In the genomic region with DNA sequence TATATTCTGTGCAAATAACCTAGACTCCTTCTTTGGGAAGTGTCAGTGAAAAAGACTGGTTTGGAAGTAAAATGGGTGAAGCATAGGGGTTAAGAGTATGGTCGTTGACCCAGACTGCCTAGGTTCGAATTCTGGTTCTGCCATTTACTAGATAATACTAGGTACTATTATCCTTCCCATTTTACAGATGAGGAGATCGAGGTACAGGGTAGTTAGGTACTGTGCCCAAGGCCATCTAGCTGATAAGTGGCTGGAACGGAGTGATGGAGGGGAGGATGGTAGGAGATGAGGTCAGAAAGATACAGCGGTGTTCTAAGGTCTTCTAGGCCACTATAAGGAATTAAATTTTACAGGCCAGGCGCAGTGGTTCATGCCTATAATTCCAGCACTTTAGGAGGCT, we compare ENCODE assay signal across 39 cellular contexts. TPM values are rescaled to one million over a fixed set of nuclear protein-coding genes. Genes with fewer than 3 reads are reported as not detected.
"Had no signal": no experiment of that assay in that cellular context is flagged by ENCODE, and none has a peak within 500 bp of the region (broad histone marks: within the 10 kb centered on the region; RNA-seq: fewer than 3 reads in every experiment).

No MANE protein-coding gene starts in this region.

- ATAC-seq: activated naive CD4-positive, alpha-beta T cell treated with anti-CD3 and anti-CD28 coated beads, Interleukin-2, amount 50 U/mL, for 72 hours; activated naive CD8-positive, alpha-beta T cell treated with anti-CD3 and anti-CD28 coated beads, Interleukin-2, amount 50 U/mL, for 24 hours; activated T-cell treated with anti-CD3 and anti-CD28 coated beads, Interleukin-2, amount 50 U/mL, for 4 hours; activated T-cell treated with anti-CD3 and anti-CD28 coated beads, Interleukin-2, amount 50 U/mL, for 72 hours; activated T-helper 17 cell treated with anti-CD3 and anti-CD28 coated beads, Interleukin-2, amount 50 U/mL, for 72 hours; body of pancreas had no signal

- H3K4me3 ChIP-seq: adrenal gland, ascending aorta, body of pancreas, breast epithelium, cardiac muscle cell had no signal

- FAIRE-seq: astrocyte, bronchial epithelial cell had no signal

- DNase-seq: activated effector memory CD4-positive, alpha-beta T cell treated with anti-CD3 and anti-CD28 coated beads, Interleukin-2, amount 50 U/mL, for 16 hours; activated effector memory CD4-positive, alpha-beta T cell treated with Interleukin-2 at 50 U/mL for 16 hours; activated gamma-delta T cell; activated gamma-delta T cell treated with Interleukin-2 at 50 U/mL for 16 hours; activated naive CD4-positive, alpha-beta T cell; activated naive CD4-positive, alpha-beta T cell treated with anti-CD3 and anti-CD28 coated beads for 36 hours; activated naive CD4-positive, alpha-beta T cell treated with anti-CD3 and anti-CD28 coated beads, Interleukin-2, amount 10 ng/mL, durations not matched to agents 7 days and 5 days; activated naive CD4-positive, alpha-beta T cell treated with anti-CD3 and anti-CD28 coated beads, Interleukin-2, amount 50 U/mL, for 16 hours; activated naive CD4-positive, alpha-beta T cell treated with Interleukin-2 at 50 U/mL for 16 hours; activated naive CD8-positive, alpha-beta T cell treated with anti-CD3 and anti-CD28 coated beads for 36 hours; activated naive CD8-positive, alpha-beta T cell treated with anti-CD3 and anti-CD28 coated beads, Interleukin-2, amount 10 ng/mL, durations not matched to agents 7 days and 5 days; activated naive CD8-positive, alpha-beta T cell treated with anti-CD3 and anti-CD28 coated beads, Interleukin-2, amount 50 U/mL, for 24 hours; activated T-cell treated with anti-CD3 and anti-CD28 coated beads, Interleukin-2, amount 50 U/mL, for 24 hours; activated T-cell treated with anti-CD3 and anti-CD28 coated beads, Interleukin-2, amount 50 U/mL, for 4 hours; activated T-cell treated with anti-CD3 and anti-CD28 coated beads, Interleukin-2, amount 50 U/mL, for 48 hours; activated T-cell treated with anti-CD3 and anti-CD28 coated beads, Interleukin-2, amount 50 U/mL, for 72 hours; adrenal gland; amniotic stem cell; amygdala; anterior cingulate cortex; aorta; body of pancreas; brain microvascular endothelial cell; caudate nucleus; central memory CD4-positive, alpha-beta T cell; cerebellar nuclear complex had no signal

- H3K27ac ChIP-seq: adrenal gland, ascending aorta, body of pancreas, brain microvascular endothelial cell, breast epithelium, cardiac muscle cell had no signal

- H3K9me3 ChIP-seq: adrenal gland, ascending aorta, body of pancreas, breast epithelium had no signal

- H3K4me1 ChIP-seq: adrenal gland, ascending aorta, body of pancreas, breast epithelium had no signal

- H3K36me3 ChIP-seq: adrenal gland, ascending aorta, brain microvascular endothelial cell, breast epithelium, cardiac muscle cell had no signal

- H3K27me3 ChIP-seq: ascending aorta, body of pancreas, brain microvascular endothelial cell, cardiac muscle cell had no signal

RNA-seq across cellular contexts. Expression of a gene that starts 11.1 kb away (rescaled TPM):
- total RNA-seq: activated naive CD4-positive, alpha-beta T cell treated with anti-CD3 and anti-CD28 coated beads for 36 hours; activated naive CD4-positive, alpha-beta T cell treated with anti-CD3 and anti-CD28 coated beads, Interleukin-2, amount 50 U/mL, for 72 hours; activated naive CD8-positive, alpha-beta T cell treated with anti-CD3 and anti-CD28 coated beads for 36 hours; activated naive CD8-positive, alpha-beta T cell treated with anti-CD3 and anti-CD28 coated beads, Interleukin-2, amount 10 ng/mL, durations not matched to agents 7 days and 5 days; activated T-cell treated with anti-CD3 and anti-CD28 coated beads, Interleukin-2, amount 50 U/mL, for 4 hours; activated T-cell treated with anti-CD3 and anti-CD28 coated beads, Interleukin-2, amount 50 U/mL, for 72 hours; activated T-helper 1 cell treated with anti-CD3 and anti-CD28 coated beads, Interleukin-12 subunit alpha, Interleukin-12 subunit beta, Interleukin-2, Interleukin-4 antibody, amounts not matched to agents 30 ng/mL and 10 ng/mL and 1 ng/mL, durations not matched to agents 14 hours and 24 hours and 36 hours; activated T-helper 17 cell treated with anti-CD3 and anti-CD28 coated beads, Interleukin-2, amount 50 U/mL, for 72 hours; activated T-helper 2 cell treated with anti-CD3 and anti-CD28 coated beads, Interferon-gamma antibody, Interleukin-2, Interleukin-4, amounts not matched to agents 10 μg/mL and 5 μg/mL and 100 μg/mL, durations not matched to agents 14 hours and 24 hours and 36 hours; adrenal gland; aorta; ascending aorta; astrocyte; body of pancreas; bronchial epithelial cell; cardiac muscle cell; cardiac septum; cerebellum; chondrocyte had no signal
- polyA plus RNA-seq: adrenal gland, cardiac muscle cell had no signal

RNA-seq across cellular contexts. Expression of a gene that starts 13.8 kb away (rescaled TPM):
- total RNA-seq: activated naive CD4-positive, alpha-beta T cell treated with anti-CD3 and anti-CD28 coated beads for 36 hours; activated naive CD8-positive, alpha-beta T cell treated with anti-CD3 and anti-CD28 coated beads for 36 hours; activated naive CD8-positive, alpha-beta T cell treated with anti-CD3 and anti-CD28 coated beads, Interleukin-2, amount 10 ng/mL, durations not matched to agents 7 days and 5 days; activated T-helper 1 cell treated with anti-CD3 and anti-CD28 coated beads, Interleukin-12 subunit alpha, Interleukin-12 subunit beta, Interleukin-2, Interleukin-4 antibody, amounts not matched to agents 30 ng/mL and 10 ng/mL and 1 ng/mL, durations not matched to agents 14 hours and 24 hours and 36 hours; activated T-helper 17 cell treated with anti-CD3 and anti-CD28 coated beads, Interleukin-2, amount 50 U/mL, for 72 hours; activated T-helper 2 cell treated with anti-CD3 and anti-CD28 coated beads, Interferon-gamma antibody, Interleukin-2, Interleukin-4, amounts not matched to agents 10 μg/mL and 5 μg/mL and 100 μg/mL, durations not matched to agents 14 hours and 24 hours and 36 hours; ascending aorta; astrocyte; body of pancreas; breast epithelium; bronchial epithelial cell; cardiac muscle cell; cardiac septum; cerebellum; chondrocyte had no signal
- polyA plus RNA-seq: adrenal gland, aorta had no signal

RNA-seq across cellular contexts. Expression of a gene that starts 53.7 kb away (rescaled TPM):
- total RNA-seq: activated naive CD4-positive, alpha-beta T cell treated with anti-CD3 and anti-CD28 coated beads for 36 hours; activated naive CD8-positive, alpha-beta T cell treated with anti-CD3 and anti-CD28 coated beads, Interleukin-2, amount 10 ng/mL, durations not matched to agents 7 days and 5 days; activated T-helper 1 cell treated with anti-CD3 and anti-CD28 coated beads, Interleukin-12 subunit alpha, Interleukin-12 subunit beta, Interleukin-2, Interleukin-4 antibody, amounts not matched to agents 30 ng/mL and 10 ng/mL and 1 ng/mL, durations not matched to agents 14 hours and 24 hours and 36 hours; activated T-helper 2 cell treated with anti-CD3 and anti-CD28 coated beads, Interferon-gamma antibody, Interleukin-2, Interleukin-4, amounts not matched to agents 10 μg/mL and 5 μg/mL and 100 μg/mL, durations not matched to agents 14 hours and 24 hours and 36 hours; adrenal gland; aorta; ascending aorta; astrocyte; body of pancreas; bronchial epithelial cell; cardiac muscle cell; cardiac septum had no signal
- polyA plus RNA-seq: adipose tissue had no signal
